ENCODE assay signal across 9 cellular contexts in genomic region chr1:110634455-110635281, GRCh38. TPM values are rescaled to one million over a fixed set of nuclear protein-coding genes. Genes with fewer than 3 reads are reported as not detected.
DNase-seq lines count a peak whose midpoint lies in the region; ATAC-seq, FAIRE-seq and TF ChIP-seq lines count a peak whose summit lies in the region.
"Had no signal": no experiment of that assay in that cellular context is flagged by ENCODE, and none has a peak within 500 bp of the region (broad histone marks: within the 10 kb centered on the region; RNA-seq: fewer than 3 reads in every experiment).

No MANE protein-coding gene starts in this region.

- no peaks in the 10 kb centered on the region for H3K27me3 Mint-ChIP-seq in memory B cell

- no TSS peak for BruUV-seq in GM12878 (replicated peaks; lab: Mats Ljungman, UMichigan)

- H4K20me1 ChIP-seq in GM12878 (ENCODE audit: control insufficient read depth, insufficient read depth) = no peaks in the 10 kb centered on the region

- H3K9me3 ChIP-seq in GM12878 (replicated peaks; ENCODE audit: control insufficient read depth, insufficient read depth, low read length) = no peaks in the 10 kb centered on the region; the same call in 2 of the 3 replicates

- H3K27me3 ChIP-seq in GM12878 (replicated peaks in 1 of 2; ENCODE audit: control insufficient read depth in 2 of 2, insufficient read depth in 2 of 2, low read length in 1 of 2) = no peaks in the 10 kb centered on the region

- peak overlapping the region; percentile 36; the same call in 1 of the 2 replicates for H3K9ac ChIP-seq in GM12878 (ENCODE audit: control insufficient read depth, insufficient read depth, low read length)

- no peaks in the 10 kb centered on the region for H3K36me3 Mint-ChIP-seq in memory B cell

- ATAC-seq in HG03097 (IDR thresholded peaks at IDR 0.05; ENCODE audit: low FRiP score, unreplicated experiment) (peak; percentile 48), GM12878 (peak; percentile 84), memory B cell (ENCODE audit: low read depth) (peak; percentile 65)

- SMC1A ChIA-PET in GM12878 (lab: Charles Lee; ENCODE audit: uncharacterized antibody, unreplicated experiment) = interaction anchor here (0.6 to 11.2 kb wide), 17 partner anchors 14 to 241 kb away, joined by 3 to 144 read pairs (median 3); no protein-coding TSS in a partner anchor

- H3K9me3 Mint-ChIP-seq in memory B cell = no peaks in the 10 kb centered on the region

- peak; percentile 75 for FAIRE-seq in GM12878 (lab: Jason Lieb, UNC)
- FAIRE-seq: A204.1 had no signal

- H3K4me3 ChIP-seq in GM12878 = no peak overlapping the region

- peak in 1 of 2 experiments; percentile 72; a peak in 3 of 4 replicates for TF ChIP-seq EP300 in GM12878 (IDR thresholded peaks at IDR 0.05; ENCODE audit: borderline replicate concordance in 1 of 2, control insufficient read depth in 1 of 2, low read depth in 2 of 2, low read length in 2 of 2)

- H3K27ac ChIP-seq in GM12878 (ENCODE audit: control insufficient read depth, insufficient read depth) = peak overlapping the region; percentile 87

- H3K79me2 ChIP-seq in GM12878 (ENCODE audit: control insufficient read depth, insufficient read depth, low read length) = no peaks in the 10 kb centered on the region

- peak; percentile 68 for DNase-seq in NCI-H1092 treated with DMSO at 0.1 percent for 48 hours (lab: John Stamatoyannopoulos, UW)
- no peak for DNase-seq in NCI-H1092 (lab: John Stamatoyannopoulos, UW)
- peak; percentile 54 for DNase-seq in T-helper 9 cell
- peak; percentile 90 for DNase-seq in GM12878 (ENCODE audit: low read depth, low spot score)
- peak in 1 of 2 donors; percentile 56 for DNase-seq in memory B cell (ENCODE audit: low spot score in 2 of 2)
- DNase-seq in stimulated activated naive CD4-positive, alpha-beta T cell (lab: John Stamatoyannopoulos, UW) = peak in 5 of 6 experiments; percentile 7 to 26 (median 17)
- no peak for DNase-seq in cerebellar nuclear complex (lab: John Stamatoyannopoulos, UW)

- 11% methylated on average over 7 of the region's 7 CpGs for WGBS in GM12878 (ENCODE audit: insufficient coverage, insufficient replicate concordance, low lambda C conversion rate, missing lambda C conversion rate)

- in situ Hi-C loops in GM12878 (cut with MboI) = no loop called here

- POLR2A ChIA-PET in GM12878 (lab: Charles Lee) = interaction anchor here (1.0 to 2.7 kb wide), 3 partner anchors 10 to 131 kb away, joined by 3 to 23 read pairs (median 5); no protein-coding TSS in a partner anchor

- CTCF ChIA-PET in GM12878 (lab: Yijun Ruan, JAX) = interaction anchor here (0.8 to 6.8 kb wide), 12 partner anchors 12 to 396 kb away, joined by 3 to 86 read pairs (median 4); partner anchors contain the start of gene KCNA3

- RAD21 ChIA-PET in GM12878 (lab: Charles Lee; ENCODE audit: unreplicated experiment) = interaction anchor here (0.8 to 6.4 kb wide), 10 partner anchors 11 to 130 kb away, joined by 3 to 82 read pairs (median 8); no protein-coding TSS in a partner anchor

- H3K4me1 ChIP-seq in GM12878 (ENCODE audit: control insufficient read depth, insufficient read depth, low read length) = peaks cover 73% of the 10 kb centered on the region

- peak overlapping the region; percentile 87 for H3K27ac Mint-ChIP-seq in memory B cell

- TF ChIP-seq CTCF in GM12878 (IDR thresholded peaks at IDR 0.05 in 2 of 3, conservative IDR thresholded peaks at IDR 0.05 in 1 of 3; ENCODE audit: control insufficient read depth in 2 of 3, extremely low read depth in 1 of 3, insufficient read depth in 1 of 3, low read depth in 3 of 3, low read length in 3 of 3) = no peak

- peaks cover 35% of the 10 kb centered on the region for H3K4me1 Mint-ChIP-seq in memory B cell

- peak overlapping the region; percentile 80 for H3K4me2 ChIP-seq in GM12878 (ENCODE audit: control insufficient read depth, insufficient read depth)

- no peak overlapping the region for H2AFZ ChIP-seq in GM12878 (ENCODE audit: control insufficient read depth, low read depth, low read length)

- peak; percentile 17; the same call in 1 of the 2 replicates for TF ChIP-seq RAD21 in GM12878 (IDR thresholded peaks at IDR 0.05; ENCODE audit: insufficient read depth, low read depth, low read length)

- intact Hi-C loops in GM12878 (cut with micrococcal nuclease; ENCODE audit: unreplicated experiment) = loop anchor here (2.0 to 10.0 kb wide), 4 partner anchors 38 to 590 kb away; partner anchors contain the start of genes CD53 and CHI3L2

- TF ChIP-seq POLR2A in GM12878 (IDR thresholded peaks at IDR 0.05; ENCODE audit: low read depth, low read length) = no peak

- H3K4me3 Mint-ChIP-seq in memory B cell = peak overlapping the region; percentile 62

- no peaks in the 10 kb centered on the region for H3K36me3 ChIP-seq in GM12878 (ENCODE audit: control insufficient read depth in 2 of 2, insufficient read depth in 2 of 2, low read length in 1 of 2)

TF ChIP-seq in GM12878, 131 proteins besides CTCF, POLR2A, EP300 and RAD21 (continues in another document):
- TF ChIP-seq SREBF2 (IDR thresholded peaks at IDR 0.05; ENCODE audit: low read length) = no peak
- TF ChIP-seq ZSCAN29 (IDR thresholded peaks at IDR 0.05) = no peak
- peak; percentile 44; the same call in 1 of the 2 replicates for TF ChIP-seq BACH1 (IDR thresholded peaks at IDR 0.05; ENCODE audit: borderline replicate concordance)
- no peak for TF ChIP-seq POLR2AphosphoS2 (IDR thresholded peaks at IDR 0.05; ENCODE audit: low read depth, low read length)
- peak; percentile 48 for TF ChIP-seq RUNX3 (IDR thresholded peaks at IDR 0.05; ENCODE audit: low read length)
- no peak for TF ChIP-seq TCF7 (IDR thresholded peaks at IDR 0.05; ENCODE audit: borderline replicate concordance)
- TF ChIP-seq GABPA (IDR thresholded peaks at IDR 0.05; ENCODE audit: low read depth) = 0 out of 2 replicates have a peak, but pooled peaks have one; percentile 14
- no peak for TF ChIP-seq ZBTB33 (IDR thresholded peaks at IDR 0.05)
- 0 out of 2 replicates have a peak, but pooled peaks have one; percentile 18 for TF ChIP-seq NR2F1 (conservative IDR thresholded peaks at IDR 0.05)
- TF ChIP-seq TCF3 (IDR thresholded peaks at IDR 0.05; ENCODE audit: borderline replicate concordance, insufficient read depth, low read depth, low read length) = peak; percentile 95

RNA-seq across cellular contexts. Expression of gene KCNA2, which starts 28.5 kb away (rescaled TPM):
- 0.07 and 0.17 TPM in 2 replicates for total RNA-seq in GM12878 (2013; cell fraction: nucleolus; rRNA removed)
- 0.11 and 0.17 TPM in 2 replicates for total RNA-seq in GM12878 (2014; rRNA removed)
- total RNA-seq in GM12878 (2014; rRNA removed; fragmentation: Illumina TruSeq; extraction: Trizol) = 0.13 and 0.14 TPM in 2 replicates
- total RNA-seq in GM12878 (2021) = 0.08 and 0.38 TPM in 2 replicates
- 0.10 TPM for polyA plus RNA-seq in GM12878 (2011; ENCODE audit: low read depth)
- 0.01 and 0.07 TPM in 2 replicates for polyA plus RNA-seq in GM12878 (2011; rRNA removed)
- 0.03 and 0.05 TPM in 2 replicates for polyA plus RNA-seq in GM12878 (2011; cell fraction: cytosol; rRNA removed)
- polyA plus RNA-seq in GM12878 (2011; cell fraction: nucleus; rRNA removed) = 0.07 and 0.15 TPM in 2 replicates
- polyA plus RNA-seq in GM12878 (2012) = 0.14 and 0.18 TPM in 2 replicates
- polyA plus RNA-seq in GM12878 (2014; fragmentation: Illumina TruSeq; extraction: Trizol) = 0.06 and 0.56 TPM in 2 replicates
- polyA plus RNA-seq in GM12878 (2014; fragmentation: Nextera tagmentation; extraction: Ambion mirVana) = under 1 TPM in 1 of 2 experiments, not detected in 1; 0.02 TPM
- polyA plus RNA-seq in GM12878 (2014; rRNA removed) = 0.03 and 0.14 TPM in 2 replicates
- polyA plus RNA-seq in GM12878 (2016; fragmentation: Nextera tagmentation; extraction: Ambion mirVana) = under 1 TPM in 1 of 2 experiments, not detected in 1; 0.07 TPM
- polyA minus RNA-seq in GM12878 (2011; rRNA and poly(A)+ RNA removed) = under 0.01 and 0.07 TPM in 2 replicates
- not detected in 2 replicates for polyA minus RNA-seq in GM12878 (2011; cell fraction: cytosol; rRNA and poly(A)+ RNA removed)
- polyA minus RNA-seq in GM12878 (2011; cell fraction: nucleus; rRNA and poly(A)+ RNA removed) = not detected in 2 replicates

RNA-seq across cellular contexts. Expression of gene KCNA3, which starts 40.1 kb away (rescaled TPM):
- 5.5 and 5.9 TPM in 2 replicates for total RNA-seq in GM12878 (2013; cell fraction: nucleolus; rRNA removed)
- 2.3 and 2.5 TPM in 2 replicates for total RNA-seq in GM12878 (2014; rRNA removed)
- 1.7 TPM in 2 replicates for total RNA-seq in GM12878 (2014; rRNA removed; fragmentation: Illumina TruSeq; extraction: Trizol)
- total RNA-seq in GM12878 (2021) = 3.1 and 3.3 TPM in 2 replicates
- polyA plus RNA-seq in GM12878 (2011; ENCODE audit: low read depth) = 0.89 TPM
- 0.30 and 0.53 TPM in 2 replicates for polyA plus RNA-seq in GM12878 (2011; rRNA removed)
- polyA plus RNA-seq in GM12878 (2011; cell fraction: cytosol; rRNA removed) = 0.45 and 0.46 TPM in 2 replicates
- polyA plus RNA-seq in GM12878 (2011; cell fraction: nucleus; rRNA removed) = 0.57 and 0.75 TPM in 2 replicates
- polyA plus RNA-seq in GM12878 (2012) = 1.0 and 1.6 TPM in 2 replicates
- polyA plus RNA-seq in GM12878 (2014; fragmentation: Illumina TruSeq; extraction: Trizol) = 1.4 and 1.7 TPM in 2 replicates
- under 1 TPM; 0.10 to 0.26 TPM for polyA plus RNA-seq in GM12878 (2014; fragmentation: Nextera tagmentation; extraction: Ambion mirVana)
- polyA plus RNA-seq in GM12878 (2014; rRNA removed) = 1.6 and 1.9 TPM in 2 replicates
- 1 to 10 TPM; 1.6 to 1.7 TPM for polyA plus RNA-seq in GM12878 (2016; fragmentation: Nextera tagmentation; extraction: Ambion mirVana)
- polyA minus RNA-seq in GM12878 (2011; rRNA and poly(A)+ RNA removed) = 1.8 and 2.3 TPM in 2 replicates
- 0.83 TPM in 1 of 2 replicates, not detected in the other for polyA minus RNA-seq in GM12878 (2011; cell fraction: cytosol; rRNA and poly(A)+ RNA removed)
- 1.8 and 3.3 TPM in 2 replicates for polyA minus RNA-seq in GM12878 (2011; cell fraction: nucleus; rRNA and poly(A)+ RNA removed)

Comparison
In these comparisons a context has a peak if more than half of its experiments do, and no peak if none do; other contexts are left out.
1. DNase-seq: peak in NCI-H1092 treated with DMSO at 0.1 percent for 48 hours (single experiment), T-helper 9 cell (single experiment), GM12878 (single experiment) and stimulated activated naive CD4-positive, alpha-beta T cell (5 of 6); none in NCI-H1092 (single experiment) and cerebellar nuclear complex (0 of 2).
2. Peak in every context shown above with its lines, with median percentiles within 50 percentile points of each other: ATAC-seq.